In genomic region chr12:85441025-85441424, GRCh38 we compare ENCODE assay signal across 24 cellular contexts.
"Had no signal": no experiment of that assay in that cellular context is flagged by ENCODE, and none has a peak within 500 bp of the region (broad histone marks: within the 10 kb centered on the region; RNA-seq: fewer than 3 reads in every experiment).

No MANE protein-coding gene starts in this region.

- H3K4me3 ChIP-seq: heart right ventricle, left lung, lower lobe of right lung, ovary, right atrium auricular region, right lobe of liver, smooth muscle cell, stomach, testis, thyroid gland, upper lobe of right lung had no signal

- DNase-seq: heart right ventricle; hippocampal formation; left cardiac atrium; left lung; lower lobe of right lung; mammary epithelial cell; mesenchymal stem cell; naive thymus-derived CD4-positive, alpha-beta T cell; ovary; right lobe of liver; stimulated activated CD4-positive, alpha-beta T cell treated with anti-CD3 and anti-CD28 coated beads, Interleukin-15, amount 100 ng/mL, for 24 hours; stimulated activated CD4-positive, alpha-beta T cell treated with anti-CD3 and anti-CD28 coated beads, Interleukin-2, amount 100 ng/mL, for 24 hours; stimulated activated CD4-positive, alpha-beta T cell treated with anti-CD3 and anti-CD28 coated beads, Interleukin-4, amount 100 ng/mL, for 1 hour; stimulated activated naive B cell treated with anti-CD40 and anti-IgM and Interleukin-4, amounts not matched to agents 10 μg/mL and 1 μg/mL and 100 μg/mL, for 72 hours; stimulated activated naive CD8-positive, alpha-beta T cell treated with anti-CD3 and anti-CD28 coated beads, Interleukin-15, Interleukin-2, amounts not matched to agents 100 U/mL and 50 U/mL, for 24 hours; stomach; testis; thyroid gland; upper lobe of right lung had no signal

- H3K4me1 ChIP-seq: heart right ventricle, left lung, right atrium auricular region, right lobe of liver, testis, thyroid gland, upper lobe of right lung had no signal

- H3K36me3 ChIP-seq: heart right ventricle, left lung, lower lobe of right lung, ovary, right atrium auricular region, right lobe of liver, stomach, thyroid gland, upper lobe of right lung had no signal

- FAIRE-seq: keratinocyte, urothelium cell line had no signal

- H3K27me3 ChIP-seq: left lung, ovary, right atrium auricular region, right lobe of liver, testis, thyroid gland, upper lobe of right lung had no signal

- H3K9me3 ChIP-seq: left lung, lower lobe of right lung, ovary, right lobe of liver, stomach, testis, thyroid gland, upper lobe of right lung had no signal

- ATAC-seq: heart right ventricle; left cardiac atrium; naive thymus-derived CD4-positive, alpha-beta T cell; natural killer cell treated with Interleukin-12 subunit alpha and Interleukin-12 subunit beta and Interleukin-15 and Interleukin-18, amount 100 ng/mL, for 72 hours; right lobe of liver; stimulated activated naive B cell treated with anti-CD40 and anti-IgM and Interleukin-4, amounts not matched to agents 10 μg/mL and 1 μg/mL and 100 μg/mL, for 72 hours; stimulated activated naive CD8-positive, alpha-beta T cell treated with anti-CD3 and anti-CD28 coated beads, Interleukin-15, Interleukin-2, amounts not matched to agents 100 U/mL and 50 U/mL, for 24 hours had no signal

- H3K27ac ChIP-seq: heart right ventricle, left lung, lower lobe of right lung, ovary, right atrium auricular region, right lobe of liver, stomach, testis, thyroid gland, upper lobe of right lung had no signal
